In the genomic region with DNA sequence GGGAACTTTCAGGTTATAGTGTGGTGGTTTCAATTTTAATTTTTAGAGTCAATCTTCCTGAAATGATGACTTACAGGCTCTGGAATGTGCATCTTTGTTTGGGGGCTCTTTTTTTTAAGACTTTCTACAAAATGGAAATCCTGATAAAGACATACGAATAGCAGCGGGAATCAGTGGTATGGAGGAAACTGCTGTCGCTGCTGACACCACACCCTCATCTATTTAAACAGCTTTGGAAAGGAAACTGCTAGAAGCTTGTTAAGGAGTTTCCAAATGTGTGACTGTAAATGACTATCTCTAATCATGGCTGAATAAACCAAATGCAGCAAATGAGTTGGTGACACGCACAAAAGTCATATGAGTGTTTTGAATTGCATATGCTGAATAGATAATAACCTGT, we compare ENCODE assay signal across 18 cellular contexts.
DNase-seq lines count a peak whose midpoint lies in the region; ATAC-seq and TF ChIP-seq lines count a peak whose summit lies in the region.
"Had no signal": no experiment of that assay in that cellular context is flagged by ENCODE, and none has a peak within 500 bp of the region (broad histone marks: within the 10 kb centered on the region; RNA-seq: fewer than 3 reads in every experiment).

No MANE protein-coding gene starts in this region.

- H3F3A ChIP-seq in smooth muscle cell (ENCODE audit: low read depth) = peaks cover 22% of the 10 kb centered on the region

- dilution Hi-C loops in mammary epithelial cell (cut with HindIII; ENCODE audit: low sequenced_read_pairs) = no loop called here

- no peak overlapping the region for H3K27ac ChIP-seq in mammary epithelial cell (ENCODE audit: insufficient read depth, low read depth, low read length)
- peak overlapping the region; percentile 58 for H3K27ac ChIP-seq in smooth muscle cell (ENCODE audit: low read depth)
- H3K27ac ChIP-seq: PC-9 had no signal

- POLR2A ChIA-PET in MCF 10A (lab: Yijun Ruan, JAX) = no interaction called here

- BruUV-seq in MCF 10A (replicated peaks; lab: Mats Ljungman, UMichigan) (no TSS peak), mammary epithelial cell (replicated peaks; lab: Mats Ljungman, UMichigan) (no TSS peak)

- H3K4me2 ChIP-seq in mammary epithelial cell (ENCODE audit: insufficient read depth, low read depth, low read length) = no peak overlapping the region
- peak overlapping the region; percentile 66 for H3K4me2 ChIP-seq in smooth muscle cell
- H3K4me2 ChIP-seq: PC-9 had no signal

- H3K79me2 ChIP-seq in mammary epithelial cell (ENCODE audit: insufficient read depth, low read length) = no peaks in the 10 kb centered on the region
- no peaks in the 10 kb centered on the region for H3K79me2 ChIP-seq in smooth muscle cell (ENCODE audit: low read depth)

- CTCF ChIA-PET in MCF 10A (lab: Yijun Ruan, JAX) (interaction anchor here (0.6 kb wide), 1 partner anchor 538 kb away, joined by 3 read pairs; no protein-coding TSS in a partner anchor), mammary epithelial cell (lab: Charles Lee; ENCODE audit: low non-redundant PET) (no interaction called here)

- H3K27me3 ChIP-seq in mammary epithelial cell (ENCODE audit: insufficient read depth, low read length) (no peaks in the 10 kb centered on the region), smooth muscle cell (ENCODE audit: low read depth) (no peaks in the 10 kb centered on the region)

- H3K4me1 ChIP-seq in mammary epithelial cell (ENCODE audit: insufficient read depth, low read length) (no peaks in the 10 kb centered on the region), smooth muscle cell (ENCODE audit: low read depth) (peaks cover 49% of the 10 kb centered on the region)

- DNase-seq in MCF 10A (ENCODE audit: unreplicated experiment) (no peak), mammary epithelial cell (no peak), fibroblast of the aortic adventitia (ENCODE audit: low read depth) (peak; percentile 57), smooth muscle cell (lab: John Stamatoyannopoulos, UW; ENCODE audit: unreplicated experiment) (no peak), omental fat pad (ENCODE audit: low spot score) (no peak), NCI-H2227 (lab: John Stamatoyannopoulos, UW; ENCODE audit: unreplicated experiment) (no peak)
- DNase-seq: DMS53, HCEC 1CT, NCI-H1436, NCI-H2081 treated with DMSO at 0.1 percent for 48 hours, NCI-H345, NCI-H69, PC-9 had no signal

- no peaks in the 10 kb centered on the region for H3K36me3 Mint-ChIP-seq in MCF 10A (ENCODE audit: insufficient read depth, unreplicated experiment)
- no peaks in the 10 kb centered on the region for H3K36me3 Mint-ChIP-seq in brain
- H3K36me3 Mint-ChIP-seq: CD14-positive monocyte had no signal

- no peaks in the 10 kb centered on the region for H3K9me3 ChIP-seq in mammary epithelial cell (replicated peaks; ENCODE audit: insufficient read depth, low read length)
- H3K9me3 ChIP-seq in smooth muscle cell (replicated peaks; ENCODE audit: low read depth) = no peaks in the 10 kb centered on the region

- H4K20me1 ChIP-seq in mammary epithelial cell (ENCODE audit: insufficient read depth, low read length) (no peaks in the 10 kb centered on the region), smooth muscle cell (ENCODE audit: low read depth) (no peaks in the 10 kb centered on the region)

- WGBS in mammary epithelial cell (ENCODE audit: low coverage, missing lambda C conversion rate) = 57% methylated on average over 4 of the region's 4 CpGs
- WGBS in smooth muscle cell (ENCODE audit: low lambda C conversion rate) = 20% methylated on average over 4 of the region's 4 CpGs

- no peak overlapping the region for H3K4me3 ChIP-seq in mammary epithelial cell (replicated peaks in 1 of 3; ENCODE audit: insufficient read depth in 1 of 3, low read depth in 2 of 3, low read length in 3 of 3)
- no peak overlapping the region for H3K4me3 ChIP-seq in fibroblast of the aortic adventitia (ENCODE audit: low read depth, low read length)
- H3K4me3 ChIP-seq in smooth muscle cell = no peak overlapping the region
- H3K4me3 ChIP-seq: GM12878, PC-9 had no signal

- intact Hi-C loops in MCF 10A (cut with micrococcal nuclease) = no loop called here
- intact Hi-C loops in mammary epithelial cell (cut with micrococcal nuclease) = no loop called here

- no peaks in the 10 kb centered on the region for H3K36me3 ChIP-seq in mammary epithelial cell (ENCODE audit: insufficient read depth, low read length)
- H3K36me3 ChIP-seq in smooth muscle cell (ENCODE audit: low read depth) = no peaks in the 10 kb centered on the region

- no peaks in the 10 kb centered on the region for H3K9me3 Mint-ChIP-seq in MCF 10A (ENCODE audit: unreplicated experiment)
- H3K9me3 Mint-ChIP-seq in brain = no peaks in the 10 kb centered on the region

- TF ChIP-seq CTCF in MCF 10A (IDR thresholded peaks at IDR 0.05; ENCODE audit: unreplicated experiment) (no peak), mammary epithelial cell (conservative IDR thresholded peaks at IDR 0.05 in 1 of 2, IDR thresholded peaks at IDR 0.05 in 1 of 2; ENCODE audit: extremely low read depth in 1 of 2, insufficient read depth in 1 of 2, low read depth in 1 of 2, low read length in 2 of 2) (no peak), brain (conservative IDR thresholded peaks at IDR 0.05) (no peak), fibroblast of the aortic adventitia (IDR thresholded peaks at IDR 0.05; ENCODE audit: insufficient read depth, low read length) (no peak), smooth muscle cell (IDR thresholded peaks at IDR 0.05; ENCODE audit: borderline replicate concordance, insufficient read depth, poor library complexity, severe bottlenecking) (no peak), omental fat pad (IDR thresholded peaks at IDR 0.05) (no peak)

- H2AFZ ChIP-seq in mammary epithelial cell (ENCODE audit: low read depth, low read length) (no peak overlapping the region), smooth muscle cell (ENCODE audit: low read depth) (peak overlapping the region; percentile 76)
- H2AFZ ChIP-seq: PC-9 had no signal

- in situ Hi-C loops in mammary epithelial cell (cut with MboI; ENCODE audit: low sequenced_read_pairs in 2 of 2) = no loop called here

- H3K4me1 Mint-ChIP-seq in MCF 10A (ENCODE audit: insufficient read depth, unreplicated experiment) = peaks cover 6% of the 10 kb centered on the region
- peaks cover 69% of the 10 kb centered on the region for H3K4me1 Mint-ChIP-seq in brain
- H3K4me1 Mint-ChIP-seq: CD14-positive monocyte, IgD-negative memory B cell had no signal

- ATAC-seq in GM21825 (IDR thresholded peaks at IDR 0.05; ENCODE audit: unreplicated experiment) (no peak), omental fat pad (ENCODE audit: low FRiP score) (no peak)
- ATAC-seq: GM12878 had no signal

- H3K9ac ChIP-seq in mammary epithelial cell (ENCODE audit: insufficient read depth, low read length) = no peak overlapping the region
- peak overlapping the region; percentile 31 for H3K9ac ChIP-seq in smooth muscle cell (ENCODE audit: low read depth)

- H3K27ac Mint-ChIP-seq in MCF 10A (ENCODE audit: low read depth, unreplicated experiment) (peak overlapping the region; percentile 44), brain (peak overlapping the region in 3 of 5 experiments; percentile 14 to 71 (median 34))
- H3K27ac Mint-ChIP-seq: CD14-positive monocyte, IgD-negative memory B cell had no signal

- H3K4me3 Mint-ChIP-seq in MCF 10A (ENCODE audit: unreplicated experiment) (no peak overlapping the region), brain (peak overlapping the region in 1 of 5 experiments; percentile 34)
- H3K4me3 Mint-ChIP-seq: CD14-positive monocyte, IgD-negative memory B cell had no signal

- H3K27me3 Mint-ChIP-seq in MCF 10A (ENCODE audit: insufficient read depth, unreplicated experiment) (no peaks in the 10 kb centered on the region), brain (no peaks in the 10 kb centered on the region)
- H3K27me3 Mint-ChIP-seq: IgD-negative memory B cell had no signal
